8 cellular contexts compared by ENCODE assay signal in the genomic region with DNA sequence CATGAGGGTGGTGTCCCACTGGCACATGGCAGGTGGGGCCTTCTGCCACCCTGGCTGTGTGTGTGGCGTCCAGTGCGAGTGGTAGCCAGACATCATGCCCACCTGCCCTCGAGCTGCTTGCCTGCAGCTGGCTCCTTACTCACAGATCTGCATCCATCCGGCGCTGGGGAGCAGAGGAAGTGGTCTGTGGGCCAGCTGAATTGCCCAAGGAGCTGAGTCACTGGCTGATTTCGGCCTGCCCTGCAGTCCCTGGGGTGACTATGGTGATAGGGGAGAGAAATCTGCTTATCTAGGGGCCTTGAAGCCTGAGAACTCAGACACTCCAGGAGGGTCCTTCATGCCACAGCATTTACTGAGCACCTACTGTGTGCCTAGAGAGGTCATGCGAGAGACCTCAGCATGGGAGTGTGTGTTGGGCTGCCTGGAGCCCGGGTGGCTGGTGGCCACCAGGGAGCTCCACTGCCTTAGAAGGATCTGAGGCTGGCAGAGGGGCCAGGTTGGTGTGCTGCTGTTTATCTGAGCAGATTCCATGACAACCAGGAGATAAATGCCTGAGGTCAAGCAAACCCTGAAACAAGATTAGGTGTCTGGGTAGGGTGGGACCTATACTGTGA. TPM values are rescaled to one million over a fixed set of nuclear protein-coding genes. Genes with fewer than 3 reads are reported as not detected.
DNase-seq lines count a peak whose midpoint lies in the region; ATAC-seq and TF ChIP-seq lines count a peak whose summit lies in the region.

No MANE protein-coding gene starts in this region.

- DNase-seq in RKO (ENCODE audit: low spot score) = peak; percentile 84
- DNase-seq in activated T-helper 9 cell treated with anti-CD3 and anti-CD28 coated beads, Interleukin-2, amount 50 U/mL, for 16 hours (ENCODE audit: low read depth) = peak; percentile 47
- peak; percentile 63 for DNase-seq in glomerular endothelial cell (ENCODE audit: extremely low read depth, low read depth, low spot score)
- no peak for DNase-seq in prostate gland (ENCODE audit: low spot score)
- no peak for DNase-seq in epidermal melanocyte (ENCODE audit: insufficient read length, low spot score)

- peak overlapping the region; percentile 62 for H3K27ac ChIP-seq in 22Rv1
- peak overlapping the region; percentile 54 to 60 for H3K27ac ChIP-seq in prostate gland

- TF ChIP-seq CTCF in 22Rv1 (IDR thresholded peaks at IDR 0.05) (peak; percentile 18), prostate gland (IDR thresholded peaks at IDR 0.05) (peak in 1 of 4 experiments; percentile 36)

- H3K4me1 ChIP-seq in prostate gland (replicated peaks) = peaks cover 34% of the 10 kb centered on the region

- H3K9me3 ChIP-seq in prostate gland = no peaks in the 10 kb centered on the region

- no peak for TF ChIP-seq POLR2A in prostate gland (IDR thresholded peaks at IDR 0.05)

- no peak overlapping the region for H3K4me3 ChIP-seq in prostate gland

- no peaks in the 10 kb centered on the region for H3K27me3 ChIP-seq in prostate gland (replicated peaks; ENCODE audit: insufficient read depth)

- peak; percentile 51 for ATAC-seq in GM18511 (IDR thresholded peaks at IDR 0.05; ENCODE audit: unreplicated experiment)
- ATAC-seq in HG03108 (IDR thresholded peaks at IDR 0.05; ENCODE audit: unreplicated experiment) = peak; percentile 37

- intact Hi-C loops in prostate gland (cut with DNase I) = no loop called here

- 67% methylated on average over 8 of the region's 8 CpGs for WGBS in prostate gland

- no peaks in the 10 kb centered on the region for H3K36me3 ChIP-seq in prostate gland

RNA-seq across cellular contexts. Expression of a gene that starts 57.1 kb away (rescaled TPM):
- total RNA-seq in glomerular endothelial cell (2.6 and 4.4 TPM in 2 replicates), prostate gland (10 to 100 TPM; 26.2 to 37.5 TPM)

Comparison
In these comparisons a context has a peak if more than half of its experiments do, and no peak if none do; other contexts are left out.
1. DNase-seq: peak in RKO (single experiment), activated T-helper 9 cell treated with anti-CD3 and anti-CD28 coated beads, Interleukin-2, amount 50 U/mL, for 16 hours (single experiment) and glomerular endothelial cell (single experiment); none in prostate gland (single experiment) and epidermal melanocyte (single experiment).